In genomic region chr9:134768332-134769083, GRCh38 we compare ENCODE assay signal across 18 cellular contexts.
DNase-seq lines count a peak whose midpoint lies in the region; ATAC-seq, FAIRE-seq and TF ChIP-seq lines count a peak whose summit lies in the region.
"Had no signal": no experiment of that assay in that cellular context is flagged by ENCODE, and none has a peak within 500 bp of the region (broad histone marks: within the 10 kb centered on the region; RNA-seq: fewer than 3 reads in every experiment).

No MANE protein-coding gene starts in this region.

- H3K27me3 ChIP-seq in osteoblast (ENCODE audit: insufficient read depth, low read length), result no peaks in the 10 kb centered on the region
- H3K27me3 ChIP-seq: suprapubic skin had no signal

- peak; percentile 52 for ATAC-seq in Right ventricle myocardium superior (ENCODE audit: poor library complexity)
- ATAC-seq: activated CD4-positive, CD25-positive, alpha-beta regulatory T cell treated with anti-CD3 and anti-CD28 coated beads, Interleukin-2, amount 50 U/mL, for 24 hours; activated naive CD8-positive, alpha-beta T cell treated with anti-CD3 and anti-CD28 coated beads, Interleukin-2, amount 50 U/mL, for 24 hours; naive thymus-derived CD4-positive, alpha-beta T cell had no signal

- H3K9me3 Mint-ChIP-seq in type B pancreatic cell, result no peaks in the 10 kb centered on the region
- H3K9me3 Mint-ChIP-seq: activated naive CD8-positive, alpha-beta T cell treated with anti-CD3 and anti-CD28 coated beads, Interleukin-2, amount 50 U/mL, for 24 hours; naive thymus-derived CD4-positive, alpha-beta T cell had no signal

- no peaks in the 10 kb centered on the region for H3K27me3 Mint-ChIP-seq in type B pancreatic cell

- no peak overlapping the region for H3K4me3 Mint-ChIP-seq in type B pancreatic cell
- H3K4me3 Mint-ChIP-seq: activated naive CD8-positive, alpha-beta T cell treated with anti-CD3 and anti-CD28 coated beads, Interleukin-2, amount 50 U/mL, for 24 hours; naive thymus-derived CD4-positive, alpha-beta T cell had no signal

- no peak for TF ChIP-seq CTCF in AG10803 (conservative IDR thresholded peaks at IDR 0.05; ENCODE audit: low read length)
- TF ChIP-seq CTCF in VCaP (conservative IDR thresholded peaks at IDR 0.05), result no peak
- no peak for TF ChIP-seq CTCF in osteoblast (IDR thresholded peaks at IDR 0.05; ENCODE audit: extremely low read depth, low read depth, low read length)
- TF ChIP-seq CTCF in type B pancreatic cell (conservative IDR thresholded peaks at IDR 0.05), result no peak
- no peak for TF ChIP-seq CTCF in GM13976 (IDR thresholded peaks at IDR 0.05; ENCODE audit: borderline replicate concordance, control extremely low read depth, extremely low read depth, insufficient read depth, missing control alignments)

- H4K20me1 ChIP-seq in osteoblast (ENCODE audit: insufficient read depth, low read length), result peaks cover 63% of the 10 kb centered on the region

- no peaks in the 10 kb centered on the region for H3K4me1 ChIP-seq in osteoblast (ENCODE audit: insufficient read depth, low read length)

- H3K36me3 ChIP-seq in osteoblast (ENCODE audit: insufficient read depth, low read length), result peaks cover 96% of the 10 kb centered on the region

- H3K9me3 ChIP-seq in osteoblast (ENCODE audit: low read depth, low read length), result no peaks in the 10 kb centered on the region
- H3K9me3 ChIP-seq: suprapubic skin had no signal

- H3K4me3 ChIP-seq in AG10803 (ENCODE audit: low read length) (no peak overlapping the region), osteoblast (ENCODE audit: insufficient read depth, low read length) (no peak overlapping the region)
- H3K4me3 ChIP-seq: skin epidermis, suprapubic skin had no signal

- H3K79me2 ChIP-seq in osteoblast (ENCODE audit: insufficient read depth, low read length), result peaks cover 36% of the 10 kb centered on the region

- no peaks in the 10 kb centered on the region for H3K36me3 Mint-ChIP-seq in type B pancreatic cell
- H3K36me3 Mint-ChIP-seq: naive thymus-derived CD4-positive, alpha-beta T cell had no signal

- peak overlapping the region; percentile 80 for H3K27ac ChIP-seq in VCaP
- H3K27ac ChIP-seq in osteoblast (ENCODE audit: low read depth, low read length), result peak overlapping the region; percentile 33

- in situ Hi-C loops in KBM-7 (cut with MboI; ENCODE audit: low pct_unique_long_range_greater_than_20kb, low sequenced_read_pairs), result no loop called here
- in situ Hi-C loops in GM13976 (cut with MboI; ENCODE audit: low sequenced_read_pairs, unreplicated experiment), result no loop called here

- H3K27ac Mint-ChIP-seq in type B pancreatic cell, result no peak overlapping the region
- H3K27ac Mint-ChIP-seq: activated naive CD8-positive, alpha-beta T cell treated with anti-CD3 and anti-CD28 coated beads, Interleukin-2, amount 50 U/mL, for 24 hours; naive thymus-derived CD4-positive, alpha-beta T cell had no signal

- H3K4me1 Mint-ChIP-seq in type B pancreatic cell (ENCODE audit: unreplicated experiment), result no peaks in the 10 kb centered on the region

- intact Hi-C loops in Right ventricle myocardium superior (cut with DNase I), result no loop called here

- no peak overlapping the region for H2AFZ ChIP-seq in osteoblast (ENCODE audit: low read length)

- DNase-seq in AG10803 (ENCODE audit: low read depth) (peak; percentile 80), Right ventricle myocardium superior (peak; percentile 73), osteoblast (ENCODE audit: insufficient read length, low spot score, missing footprints) (no peak), HTR-8/SVneo (ENCODE audit: insufficient read length, low spot score) (no peak), KBM-7 (no peak), type B pancreatic cell (ENCODE audit: extremely low spot score, unreplicated experiment) (no peak), GM13976 (ENCODE audit: low spot score) (no peak)
- DNase-seq: activated naive CD8-positive, alpha-beta T cell treated with anti-CD3 and anti-CD28 coated beads, Interleukin-2, amount 50 U/mL, for 24 hours; dermis blood vessel endothelial cell; kidney; naive thymus-derived CD4-positive, alpha-beta T cell; NCI-H1092 treated with DMSO at 0.1 percent for 48 hours; NCI-H226 had no signal

- H3K4me2 ChIP-seq in osteoblast (ENCODE audit: insufficient read depth, low read length), result no peak overlapping the region

- no peak for FAIRE-seq in HTR-8/SVneo (lab: Jason Lieb, UNC)
- FAIRE-seq: frontal cortex, kidney had no signal

Comparison
In these comparisons a context has a peak if more than half of its experiments do, and no peak if none do; other contexts are left out.
1. DNase-seq: peak in AG10803 (single experiment) and Right ventricle myocardium superior (single experiment); none in osteoblast (single experiment), HTR-8/SVneo (single experiment), KBM-7 (single experiment), type B pancreatic cell (single experiment) and GM13976 (single experiment).